In genomic region chr3:173135059-173135458, GRCh38 we compare ENCODE assay signal across 18 cellular contexts. TPM values are rescaled to one million over a fixed set of nuclear protein-coding genes. Genes with fewer than 3 reads are reported as not detected.
"Had no signal": no experiment of that assay in that cellular context is flagged by ENCODE, and none has a peak within 500 bp of the region (broad histone marks: within the 10 kb centered on the region; RNA-seq: fewer than 3 reads in every experiment).

No MANE protein-coding gene starts in this region.

- H3K36me3 Mint-ChIP-seq: activated naive CD4-positive, alpha-beta T cell treated with anti-CD3 and anti-CD28 coated beads, Interleukin-2, amount 10 ng/mL, durations not matched to agents 7 days and 5 days; immature natural killer cell; T-cell had no signal

- H3K27me3 ChIP-seq: foreskin keratinocyte, right lobe of liver, stomach, testis, upper lobe of left lung had no signal

- ATAC-seq: foreskin keratinocyte, right lobe of liver, T-cell had no signal

- H3K27ac Mint-ChIP-seq: activated naive CD4-positive, alpha-beta T cell treated with anti-CD3 and anti-CD28 coated beads, Interleukin-2, amount 10 ng/mL, durations not matched to agents 7 days and 5 days; activated T-helper 2 cell treated with anti-CD3 and anti-CD28 coated beads, Interferon-gamma antibody, Interleukin-2, Interleukin-4, amounts not matched to agents 10 μg/mL and 5 μg/mL and 100 μg/mL, durations not matched to agents 14 hours and 24 hours and 36 hours; immature natural killer cell; T-cell had no signal

- H3K4me1 Mint-ChIP-seq: activated naive CD4-positive, alpha-beta T cell treated with anti-CD3 and anti-CD28 coated beads, Interleukin-2, amount 10 ng/mL, durations not matched to agents 7 days and 5 days; immature natural killer cell; T-cell had no signal

- DNase-seq: activated CD4-positive, CD25-positive, alpha-beta regulatory T cell treated with anti-CD3 and anti-CD28 coated beads, Interleukin-2, amount 50 U/mL, for 72 hours; activated naive CD4-positive, alpha-beta T cell treated with anti-CD3 and anti-CD28 coated beads, Interleukin-2, amount 10 ng/mL, durations not matched to agents 7 days and 5 days; activated T-cell treated with anti-CD3 and anti-CD28 coated beads, Interleukin-2, amount 50 U/mL, for 1 hour; central memory CD4-positive, alpha-beta T cell; effector memory CD4-positive, alpha-beta T cell; foreskin keratinocyte; immature natural killer cell; right lobe of liver; stomach; T-cell; T1000; testis; upper lobe of left lung had no signal

- H3K4me3 ChIP-seq: prostate gland, right lobe of liver, stomach, testis, upper lobe of left lung had no signal

- H3K4me1 ChIP-seq: foreskin keratinocyte, prostate gland, right lobe of liver, stomach, testis, upper lobe of left lung had no signal

- H3K9me3 Mint-ChIP-seq: activated naive CD4-positive, alpha-beta T cell treated with anti-CD3 and anti-CD28 coated beads, Interleukin-2, amount 10 ng/mL, durations not matched to agents 7 days and 5 days; activated T-helper 2 cell treated with anti-CD3 and anti-CD28 coated beads, Interferon-gamma antibody, Interleukin-2, Interleukin-4, amounts not matched to agents 10 μg/mL and 5 μg/mL and 100 μg/mL, durations not matched to agents 14 hours and 24 hours and 36 hours; neural crest cell had no signal

- H3K27me3 Mint-ChIP-seq: activated naive CD4-positive, alpha-beta T cell treated with anti-CD3 and anti-CD28 coated beads, Interleukin-2, amount 10 ng/mL, durations not matched to agents 7 days and 5 days; T-cell had no signal

- H3K9me3 ChIP-seq: prostate gland, right lobe of liver, stomach, testis, upper lobe of left lung had no signal

- H3K27ac ChIP-seq: foreskin keratinocyte, prostate gland, right lobe of liver, stomach, testis, upper lobe of left lung had no signal

- H3K36me3 ChIP-seq: prostate gland, right lobe of liver, stomach, upper lobe of left lung had no signal

- H3K4me3 Mint-ChIP-seq: activated naive CD4-positive, alpha-beta T cell treated with anti-CD3 and anti-CD28 coated beads, Interleukin-2, amount 10 ng/mL, durations not matched to agents 7 days and 5 days; immature natural killer cell; neural crest cell; T-cell had no signal

RNA-seq across cellular contexts. Expression of gene SPATA16, which starts 6.0 kb away (rescaled TPM):
- total RNA-seq: activated T-helper 2 cell treated with anti-CD3 and anti-CD28 coated beads, Interferon-gamma antibody, Interleukin-2, Interleukin-4, amounts not matched to agents 10 μg/mL and 5 μg/mL and 100 μg/mL, durations not matched to agents 14 hours and 24 hours and 36 hours; foreskin keratinocyte; lung microvascular endothelial cell; neural crest cell; osteoblast; right lobe of liver; stomach; T-cell; upper lobe of left lung had no signal
- polyA plus RNA-seq: foreskin keratinocyte, immature natural killer cell, stomach had no signal
